Comparison of ENCODE assay signal across 31 cellular contexts in genomic region chr7:1019255-1019785, GRCh38. TPM values are rescaled to one million over a fixed set of nuclear protein-coding genes. Genes with fewer than 3 reads are reported as not detected.
"Had no signal": no experiment of that assay in that cellular context is flagged by ENCODE, and none has a peak within 500 bp of the region (broad histone marks: within the 10 kb centered on the region; RNA-seq: fewer than 3 reads in every experiment).

No MANE protein-coding gene starts in this region.

- H3K27me3 ChIP-seq: adrenal gland, body of pancreas, breast epithelium, Peyer's patch had no signal

- H3K27me3 Mint-ChIP-seq: activated CD4-positive, alpha-beta memory T cell treated with anti-CD3 and anti-CD28 coated beads for 36 hours had no signal

- H3K36me3 ChIP-seq: adrenal gland, breast epithelium, Peyer's patch had no signal

- H3K4me1 ChIP-seq: adrenal gland, breast epithelium had no signal

- H3K4me3 ChIP-seq: adrenal gland, body of pancreas, breast epithelium, Peyer's patch had no signal

- H3K4me3 Mint-ChIP-seq: activated CD4-positive, alpha-beta memory T cell treated with anti-CD3 and anti-CD28 coated beads for 36 hours; activated naive CD4-positive, alpha-beta T cell treated with anti-CD3 and anti-CD28 coated beads for 36 hours; activated T-cell treated with anti-CD3 and anti-CD28 coated beads, Interleukin-2, amount 50 U/mL, for 4 hours; activated T-helper 1 cell treated with anti-CD3 and anti-CD28 coated beads, Interleukin-12 subunit alpha, Interleukin-12 subunit beta, Interleukin-2, Interleukin-4 antibody, amounts not matched to agents 30 ng/mL and 10 ng/mL and 1 ng/mL, durations not matched to agents 14 hours and 24 hours and 36 hours had no signal

- H3K9me3 Mint-ChIP-seq: activated naive CD4-positive, alpha-beta T cell treated with anti-CD3 and anti-CD28 coated beads, Interleukin-2, amount 50 U/mL, for 72 hours; activated T-helper 1 cell treated with anti-CD3 and anti-CD28 coated beads, Interleukin-12 subunit alpha, Interleukin-12 subunit beta, Interleukin-2, Interleukin-4 antibody, amounts not matched to agents 30 ng/mL and 10 ng/mL and 1 ng/mL, durations not matched to agents 14 hours and 24 hours and 36 hours had no signal

- DNase-seq: activated CD4-positive, alpha-beta memory T cell treated with anti-CD3 and anti-CD28 coated beads for 36 hours; activated CD4-positive, alpha-beta T cell treated with anti-CD3 and anti-CD28 coated beads for 4 hours; activated CD4-positive, alpha-beta T cell treated with anti-CD3 and anti-CD28 coated beads, Interleukin-2, amount 50 U/mL, for 1 hour; activated CD8-positive, alpha-beta memory T cell treated with anti-CD3 and anti-CD28 coated beads, Interleukin-2, amount 50 U/mL, for 4 hours; activated gamma-delta T cell treated with Interleukin-2 at 50 U/mL for 16 hours; activated naive CD4-positive, alpha-beta T cell treated with anti-CD3 and anti-CD28 coated beads for 36 hours; activated T-cell treated with anti-CD3 and anti-CD28 coated beads for 4 hours; activated T-cell treated with anti-CD3 and anti-CD28 coated beads, Interleukin-2, amount 50 U/mL, for 4 hours; adrenal gland; body of pancreas; MM.1S; MV-4-11; NCI-H1092; NCI-H1436 treated with DMSO at 0.1 percent for 48 hours; NCI-H1694 treated with DMSO at 0.1 percent for 48 hours; NCI-H2029; NCI-H345; NCI-H524 treated with DMSO at 0.1 percent for 48 hours; Peyer's patch; Right ventricle myocardium superior; RPMI8226; T1000 had no signal

- H3K27ac ChIP-seq: adrenal gland, body of pancreas, breast epithelium, Peyer's patch had no signal

- H3K9me3 ChIP-seq: adrenal gland, body of pancreas, breast epithelium, Peyer's patch had no signal

- H3K27ac Mint-ChIP-seq: activated CD4-positive, alpha-beta memory T cell treated with anti-CD3 and anti-CD28 coated beads for 36 hours; activated naive CD4-positive, alpha-beta T cell treated with anti-CD3 and anti-CD28 coated beads for 36 hours; activated naive CD4-positive, alpha-beta T cell treated with anti-CD3 and anti-CD28 coated beads, Interleukin-2, amount 50 U/mL, for 72 hours; activated T-helper 1 cell treated with anti-CD3 and anti-CD28 coated beads, Interleukin-12 subunit alpha, Interleukin-12 subunit beta, Interleukin-2, Interleukin-4 antibody, amounts not matched to agents 30 ng/mL and 10 ng/mL and 1 ng/mL, durations not matched to agents 14 hours and 24 hours and 36 hours had no signal

- ATAC-seq: activated CD4-positive, CD25-positive, alpha-beta regulatory T cell treated with anti-CD3 and anti-CD28 coated beads, Interleukin-2, amount 50 U/mL, for 24 hours; activated naive CD4-positive, alpha-beta T cell treated with anti-CD3 and anti-CD28 coated beads, Interleukin-2, amount 50 U/mL, for 72 hours; activated T-cell treated with anti-CD3 and anti-CD28 coated beads, Interleukin-2, amount 50 U/mL, for 4 hours; body of pancreas had no signal

RNA-seq across cellular contexts. Expression of gene CYP2W1, which starts 36.3 kb away (rescaled TPM):
- total RNA-seq: activated CD4-positive, alpha-beta memory T cell treated with anti-CD3 and anti-CD28 coated beads for 36 hours; activated naive CD4-positive, alpha-beta T cell treated with anti-CD3 and anti-CD28 coated beads for 36 hours; activated naive CD4-positive, alpha-beta T cell treated with anti-CD3 and anti-CD28 coated beads, Interleukin-2, amount 50 U/mL, for 72 hours; activated T-cell treated with anti-CD3 and anti-CD28 coated beads, Interleukin-2, amount 50 U/mL, for 4 hours; activated T-helper 1 cell treated with anti-CD3 and anti-CD28 coated beads, Interleukin-12 subunit alpha, Interleukin-12 subunit beta, Interleukin-2, Interleukin-4 antibody, amounts not matched to agents 30 ng/mL and 10 ng/mL and 1 ng/mL, durations not matched to agents 14 hours and 24 hours and 36 hours; astrocyte; body of pancreas; breast epithelium; cardiac septum; LHCN-M2; Right ventricle myocardium superior; T-helper 1 cell treated with Interleukin-12 subunit alpha and Interleukin-12 subunit beta and Interleukin-4 antibody, amounts not matched to agents 30 ng/mL and 1 ng/mL, for 36 hours; T-helper 2 cell treated with Interferon-gamma antibody and Interleukin-4, amounts not matched to agents 100 ng/mL and 5 ng/mL, for 36 hours had no signal
